Comparison of ENCODE assay signal across 9 cellular contexts in the genomic region with DNA sequence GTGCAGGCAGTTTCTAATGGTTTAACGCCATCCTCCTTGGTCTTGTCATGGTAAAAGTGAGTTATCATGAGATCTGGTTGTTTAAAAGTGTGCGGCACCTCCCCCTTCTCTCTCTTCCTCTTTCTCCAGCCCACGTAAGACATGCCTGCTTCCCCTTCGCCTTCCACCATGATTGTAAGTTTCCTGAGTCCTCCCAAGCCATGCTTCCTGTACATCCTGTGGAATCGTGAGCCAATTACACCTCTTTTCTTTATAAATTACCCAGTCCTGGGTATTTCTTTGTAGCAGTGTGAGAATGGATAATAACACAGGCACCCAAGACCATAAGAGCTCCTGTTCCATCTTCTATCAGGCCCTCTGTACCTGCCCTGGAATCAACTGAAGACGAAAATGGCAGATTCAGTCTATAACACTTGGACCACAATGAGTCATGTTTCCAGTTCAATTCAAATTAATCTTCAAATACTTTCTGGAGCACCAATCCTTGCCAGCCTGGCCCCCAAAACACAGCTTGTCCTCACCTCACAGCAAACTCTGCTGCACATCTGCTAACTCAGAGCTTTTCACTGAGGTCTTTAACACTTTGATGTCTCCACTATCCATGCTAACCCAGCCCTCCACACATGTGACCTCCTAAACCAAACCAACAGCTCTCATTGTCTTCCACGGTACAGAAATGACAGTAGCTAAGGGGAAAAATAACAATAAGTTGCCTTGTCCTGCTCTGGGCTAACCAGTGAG.
DNase-seq lines count a peak whose midpoint lies in the region; ATAC-seq and TF ChIP-seq lines count a peak whose summit lies in the region.
"Had no signal": no experiment of that assay in that cellular context is flagged by ENCODE, and none has a peak within 500 bp of the region (broad histone marks: within the 10 kb centered on the region; RNA-seq: fewer than 3 reads in every experiment).

No MANE protein-coding gene starts in this region.

- no peaks in the 10 kb centered on the region; the same call in 1 of the 2 replicates for H3K36me3 ChIP-seq in MM.1S (replicated peaks; ENCODE audit: insufficient read depth, low read length)
- H3K36me3 ChIP-seq: cardiac muscle cell had no signal

- H3K36me3 Mint-ChIP-seq in activated T-cell treated with anti-CD3 and anti-CD28 coated beads, Interleukin-2, amount 50 U/mL, for 24 hours (ENCODE audit: low read depth) = peaks cover 81% of the 10 kb centered on the region
- H3K36me3 Mint-ChIP-seq in stimulated activated effector memory CD8-positive, alpha-beta T cell treated with anti-CD3 and anti-CD28 coated beads, Interleukin-12 subunit alpha, Interleukin-12 subunit beta, amount 100 ng/mL, for 72 hours = peaks cover 45% of the 10 kb centered on the region

- H3K4me3 ChIP-seq in MM.1S (ENCODE audit: low read length) (no peak overlapping the region), foreskin fibroblast (ENCODE audit: low read depth in 1 of 2, low read length in 2 of 2) (no peak overlapping the region)
- H3K4me3 ChIP-seq: cardiac muscle cell had no signal

- H3K79me2 ChIP-seq in MM.1S (ENCODE audit: low read length) = peaks cover 98% of the 10 kb centered on the region

- TF ChIP-seq CTCF in MM.1S (IDR thresholded peaks at IDR 0.05; ENCODE audit: low read length) (no peak), foreskin fibroblast (IDR thresholded peaks at IDR 0.05; ENCODE audit: low read depth, low read length) (no peak)

- H3K27ac ChIP-seq in MM.1S (ENCODE audit: low read length) = no peak overlapping the region
- H3K27ac ChIP-seq: cardiac muscle cell had no signal

- no peaks in the 10 kb centered on the region for H3K9me3 ChIP-seq in MM.1S (replicated peaks; ENCODE audit: insufficient read depth, low read length)

- H3K4me2 ChIP-seq in MM.1S (ENCODE audit: low read depth, low read length) = no peak overlapping the region

- peak overlapping the region; percentile 87 for H3K27ac Mint-ChIP-seq in activated T-cell treated with anti-CD3 and anti-CD28 coated beads, Interleukin-2, amount 50 U/mL, for 24 hours
- peak overlapping the region; percentile 87 for H3K27ac Mint-ChIP-seq in stimulated activated effector memory CD8-positive, alpha-beta T cell treated with anti-CD3 and anti-CD28 coated beads, Interleukin-12 subunit alpha, Interleukin-12 subunit beta, amount 100 ng/mL, for 72 hours

- no peaks in the 10 kb centered on the region for H3K27me3 Mint-ChIP-seq in activated T-cell treated with anti-CD3 and anti-CD28 coated beads, Interleukin-2, amount 50 U/mL, for 24 hours

- peaks cover 26% of the 10 kb centered on the region for H4K20me1 ChIP-seq in MM.1S (ENCODE audit: insufficient read depth, low read length)

- H3K4me1 ChIP-seq in MM.1S (ENCODE audit: low read length) = no peaks in the 10 kb centered on the region

- no peak overlapping the region for H3K9ac ChIP-seq in MM.1S (ENCODE audit: low read length)

- H3F3A ChIP-seq in MM.1S (ENCODE audit: insufficient read depth, low read length) = no peaks in the 10 kb centered on the region

- no peaks in the 10 kb centered on the region for H3K27me3 ChIP-seq in MM.1S (replicated peaks; ENCODE audit: insufficient read depth, low read length)
- H3K27me3 ChIP-seq: cardiac muscle cell had no signal

- H3K4me3 Mint-ChIP-seq in activated T-cell treated with anti-CD3 and anti-CD28 coated beads, Interleukin-2, amount 50 U/mL, for 24 hours = peak overlapping the region; percentile 0
- H3K4me3 Mint-ChIP-seq in stimulated activated effector memory CD8-positive, alpha-beta T cell treated with anti-CD3 and anti-CD28 coated beads, Interleukin-12 subunit alpha, Interleukin-12 subunit beta, amount 100 ng/mL, for 72 hours = peak overlapping the region; percentile 28

- H3K4me1 Mint-ChIP-seq in activated T-cell treated with anti-CD3 and anti-CD28 coated beads, Interleukin-2, amount 50 U/mL, for 24 hours (ENCODE audit: low read depth) = peaks cover 72% of the 10 kb centered on the region
- peaks cover 69% of the 10 kb centered on the region for H3K4me1 Mint-ChIP-seq in stimulated activated effector memory CD8-positive, alpha-beta T cell treated with anti-CD3 and anti-CD28 coated beads, Interleukin-12 subunit alpha, Interleukin-12 subunit beta, amount 100 ng/mL, for 72 hours

- peak; percentile 83 for ATAC-seq in HG02642 (IDR thresholded peaks at IDR 0.05; ENCODE audit: poor library complexity, unreplicated experiment)
- ATAC-seq in stimulated activated effector memory CD8-positive, alpha-beta T cell treated with anti-CD3 and anti-CD28 coated beads, Interleukin-12 subunit alpha, Interleukin-12 subunit beta, amount 100 ng/mL, for 72 hours = peak; percentile 70

- DNase-seq in activated T-cell treated with anti-CD3 and anti-CD28 coated beads, Interleukin-2, amount 50 U/mL, for 24 hours = no peak
- DNase-seq in activated T-cell treated with anti-CD3 and anti-CD28 coated beads for 4 hours (no peak), NOMO-1 (lab: John Stamatoyannopoulos, UW; ENCODE audit: unreplicated experiment in 2 of 2) (peak; percentile 14 to 35), NCI-H1694 (lab: John Stamatoyannopoulos, UW) (no peak), MM.1S (no peak), foreskin fibroblast (no peak)
- DNase-seq in stimulated activated effector memory CD8-positive, alpha-beta T cell treated with anti-CD3 and anti-CD28 coated beads, Interleukin-12 subunit alpha, Interleukin-12 subunit beta, amount 100 ng/mL, for 72 hours (ENCODE audit: low spot score in 2 of 2) = no peak

- H2AFZ ChIP-seq in MM.1S (ENCODE audit: low read length) = no peak overlapping the region

- H3K9me3 Mint-ChIP-seq in activated T-cell treated with anti-CD3 and anti-CD28 coated beads, Interleukin-2, amount 50 U/mL, for 24 hours = no peaks in the 10 kb centered on the region
- no peaks in the 10 kb centered on the region for H3K9me3 Mint-ChIP-seq in stimulated activated effector memory CD8-positive, alpha-beta T cell treated with anti-CD3 and anti-CD28 coated beads, Interleukin-12 subunit alpha, Interleukin-12 subunit beta, amount 100 ng/mL, for 72 hours

- no peaks in the 10 kb centered on the region for H3K9me2 ChIP-seq in MM.1S (replicated peaks; ENCODE audit: insufficient read depth, low read length)

Comparison
In these comparisons a context has a peak if more than half of its experiments do, and no peak if none do; other contexts are left out.
1. DNase-seq: peak in NOMO-1 (2 of 2); none in activated T-cell treated with anti-CD3 and anti-CD28 coated beads, Interleukin-2, amount 50 U/mL, for 24 hours (single experiment), activated T-cell treated with anti-CD3 and anti-CD28 coated beads for 4 hours (single experiment), stimulated activated effector memory CD8-positive, alpha-beta T cell treated with anti-CD3 and anti-CD28 coated beads, Interleukin-12 subunit alpha, Interleukin-12 subunit beta, amount 100 ng/mL, for 72 hours (0 of 2), NCI-H1694 (single experiment), MM.1S (single experiment) and foreskin fibroblast (0 of 2).